In the genomic region with DNA sequence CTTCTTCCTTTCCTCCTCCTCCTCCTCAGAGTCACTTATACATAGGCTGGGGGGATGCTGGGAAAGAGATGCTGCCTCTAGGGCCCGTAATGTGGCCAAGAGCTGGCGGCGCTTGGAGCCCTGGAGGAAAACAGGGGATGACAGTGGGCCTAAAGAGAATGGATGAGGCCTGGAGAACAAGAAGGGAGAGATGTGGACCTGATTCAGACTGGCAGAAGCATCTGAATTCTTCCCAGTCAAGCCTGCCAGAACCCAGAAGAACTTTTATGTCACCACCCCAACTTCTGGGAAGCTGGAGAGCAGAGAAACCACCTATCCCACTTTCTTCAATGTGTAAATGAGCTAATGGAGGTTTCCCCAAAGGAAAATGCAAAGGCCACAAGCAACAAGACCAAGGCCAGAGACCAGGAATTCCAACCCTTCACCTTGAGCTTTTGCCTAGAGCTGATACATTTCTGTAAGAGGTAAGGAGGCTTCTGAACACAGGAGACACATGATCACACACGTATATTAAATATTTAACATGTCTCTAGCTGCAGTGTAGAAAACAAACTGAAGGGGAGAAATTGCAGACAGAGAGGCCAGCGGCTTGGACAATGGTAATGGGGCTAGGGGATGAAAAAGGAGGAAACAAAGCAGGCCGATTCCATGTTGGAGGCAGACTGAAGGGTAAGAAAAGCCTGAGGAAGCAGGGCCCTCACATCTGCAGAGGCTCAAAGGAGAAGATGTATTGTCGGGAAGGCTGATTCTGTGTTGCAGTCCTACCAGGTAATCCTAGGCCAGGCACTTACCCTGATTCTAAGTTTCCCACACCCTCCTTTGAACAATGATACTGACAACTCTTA, we compare ENCODE assay signal across 8 cellular contexts. TPM values are rescaled to one million over a fixed set of nuclear protein-coding genes. Genes with fewer than 3 reads are reported as not detected.
DNase-seq lines count a peak whose midpoint lies in the region; ATAC-seq, FAIRE-seq and TF ChIP-seq lines count a peak whose summit lies in the region.

No MANE protein-coding gene starts in this region.

- H3K27me3 ChIP-seq in HepG2 (ENCODE audit: control insufficient read depth in 1 of 2, insufficient read depth in 2 of 2, low read length in 2 of 2) (no peaks in the 10 kb centered on the region; a peak in 1 of 5 replicates), thoracic aorta (replicated peaks; ENCODE audit: insufficient read depth) (no peaks in the 10 kb centered on the region)

- H3K27ac ChIP-seq in HepG2 (ENCODE audit: extremely low read length, insufficient read depth, low read length) = peak overlapping the region; percentile 83
- peak overlapping the region; percentile 84 to 100 for H3K27ac ChIP-seq in thoracic aorta

- H3K9me3 ChIP-seq in HepG2 (ENCODE audit: low read length) (no peaks in the 10 kb centered on the region), thoracic aorta (no peaks in the 10 kb centered on the region)

- H3K27me3 Mint-ChIP-seq in activated CD4-positive, alpha-beta T cell treated with anti-CD3 and anti-CD28 coated beads, Interleukin-2, amount 10 ng/mL, durations not matched to agents 7 days and 5 days = no peaks in the 10 kb centered on the region
- no peaks in the 10 kb centered on the region for H3K27me3 Mint-ChIP-seq in activated naive CD8-positive, alpha-beta T cell treated with anti-CD3 and anti-CD28 coated beads, Interleukin-2, amount 50 U/mL, for 24 hours

- POLR2A ChIA-PET in activated CD4-positive, alpha-beta T cell treated with anti-CD3 and anti-CD28 coated beads, Interleukin-2, amount 10 ng/mL, durations not matched to agents 7 days and 5 days (lab: Charles Lee) = interaction anchor here (1.6 kb wide), 1 partner anchor 9 kb away, joined by 6 read pairs; the partner anchor contains the start of gene TAF10
- POLR2A ChIA-PET in HepG2 (lab: Yijun Ruan, JAX) = interaction anchor here (1.5 to 2.7 kb wide), 2 partner anchors 10 to 121 kb away, joined by 6 to 17 read pairs; partner anchors contain the start of genes ARFIP2, TAF10 and TIMM10B

- peaks cover 35% of the 10 kb centered on the region for H3K36me3 Mint-ChIP-seq in activated CD4-positive, alpha-beta T cell treated with anti-CD3 and anti-CD28 coated beads, Interleukin-2, amount 10 ng/mL, durations not matched to agents 7 days and 5 days (ENCODE audit: low read depth)
- peaks cover 24% of the 10 kb centered on the region for H3K36me3 Mint-ChIP-seq in activated naive CD8-positive, alpha-beta T cell treated with anti-CD3 and anti-CD28 coated beads, Interleukin-2, amount 50 U/mL, for 24 hours (ENCODE audit: low read depth)

- no peak overlapping the region for H3K27ac Mint-ChIP-seq in activated CD4-positive, alpha-beta T cell treated with anti-CD3 and anti-CD28 coated beads, Interleukin-2, amount 10 ng/mL, durations not matched to agents 7 days and 5 days
- H3K27ac Mint-ChIP-seq in activated naive CD8-positive, alpha-beta T cell treated with anti-CD3 and anti-CD28 coated beads, Interleukin-2, amount 50 U/mL, for 24 hours = peak overlapping the region; percentile 76

- H3K4me3 Mint-ChIP-seq in activated CD4-positive, alpha-beta T cell treated with anti-CD3 and anti-CD28 coated beads, Interleukin-2, amount 10 ng/mL, durations not matched to agents 7 days and 5 days = no peak overlapping the region
- H3K4me3 Mint-ChIP-seq in activated naive CD8-positive, alpha-beta T cell treated with anti-CD3 and anti-CD28 coated beads, Interleukin-2, amount 50 U/mL, for 24 hours = no peak overlapping the region

- intact Hi-C loops in HepG2 (cut with micrococcal nuclease; ENCODE audit: unreplicated experiment) = loop anchor here (5.0 kb wide), 2 partner anchors 65 to 70 kb away; no protein-coding TSS in a partner anchor

- no peak for FAIRE-seq in HepG2 (lab: Jason Lieb, UNC)

- H3K36me3 ChIP-seq in HepG2 (replicated peaks in 1 of 2; ENCODE audit: control insufficient read depth in 1 of 2, insufficient read depth in 2 of 2, low read length in 2 of 2) (peaks cover 12 to 25% of the 10 kb centered on the region in 2 experiments), thoracic aorta (peaks cover 24% of the 10 kb centered on the region)

- H3K4me1 Mint-ChIP-seq in activated CD4-positive, alpha-beta T cell treated with anti-CD3 and anti-CD28 coated beads, Interleukin-2, amount 10 ng/mL, durations not matched to agents 7 days and 5 days = peaks cover 12% of the 10 kb centered on the region
- peaks cover 14% of the 10 kb centered on the region for H3K4me1 Mint-ChIP-seq in activated naive CD8-positive, alpha-beta T cell treated with anti-CD3 and anti-CD28 coated beads, Interleukin-2, amount 50 U/mL, for 24 hours

- TF ChIP-seq RAD21 in HepG2 (CRISPR knock-in tag; IDR thresholded peaks at IDR 0.05) = no peak

- 42% methylated on average over 7 of the region's 7 CpGs for WGBS in HepG2 (ENCODE audit: low lambda C conversion rate)

- H4K20me1 ChIP-seq in HepG2 (ENCODE audit: insufficient read depth, low read length) = no peaks in the 10 kb centered on the region

- no peak for TF ChIP-seq CTCF in HepG2 (CRISPR knock-in tag; IDR thresholded peaks at IDR 0.05)
- TF ChIP-seq CTCF in thoracic aorta (IDR thresholded peaks at IDR 0.05) = no peak

- no peak overlapping the region for H2AFZ ChIP-seq in HepG2 (ENCODE audit: low read length)

- in situ Hi-C loops in HepG2 (cut with HindIII; ENCODE audit: extremely low pct_ligation_motif_present, low pct_unique_long_range_greater_than_20kb) = loop anchor here (10.0 kb wide), 1 partner anchor 118 kb away; the partner anchor contains the start of genes ARFIP2 and TIMM10B

- BruUV-seq in HepG2 (replicated peaks; lab: Mats Ljungman, UMichigan) = no TSS peak

- TF ChIP-seq EP300 in HepG2 (IDR thresholded peaks at IDR 0.05; ENCODE audit: low read depth in 2 of 2, low read length in 2 of 2) (no peak), HepG2 (CRISPR knock-in tag; IDR thresholded peaks at IDR 0.05; ENCODE audit: borderline replicate concordance) (no peak)

- peak; percentile 5 for DNase-seq in activated CD4-positive, alpha-beta T cell treated with anti-CD3 and anti-CD28 coated beads, Interleukin-2, amount 10 ng/mL, durations not matched to agents 7 days and 5 days
- no peak for DNase-seq in activated CD4-positive, alpha-beta T cell treated with anti-CD3 and anti-CD28 coated beads for 4 hours
- no peak for DNase-seq in activated naive CD8-positive, alpha-beta T cell treated with anti-CD3 and anti-CD28 coated beads, Interleukin-2, amount 50 U/mL, for 24 hours
- DNase-seq in HepG2 (ENCODE audit: low spot score) (no peak), thoracic aorta (ENCODE audit: low spot score) (no peak), NCI-H2196 treated with DMSO at 0.1 percent for 48 hours (lab: John Stamatoyannopoulos, UW; ENCODE audit: unreplicated experiment) (no peak)
- no peak for DNase-seq in NK-92 treated with Interleukin-12 subunit alpha and Interleukin-12 subunit beta, amount 100 ng/mL, for 24 hours (lab: John Stamatoyannopoulos, UW)

- peaks cover 47% of the 10 kb centered on the region for H3K79me2 ChIP-seq in HepG2 (ENCODE audit: insufficient read depth, low read length)

- H3K9ac ChIP-seq in HepG2 (ENCODE audit: insufficient read depth, low read depth, low read length) = peak overlapping the region; percentile 93

- H3K4me3 ChIP-seq in HepG2 (replicated peaks in 1 of 3; ENCODE audit: insufficient read depth in 1 of 3, low read depth in 2 of 3, low read length in 3 of 3) (peak overlapping the region; percentile 86 to 97 (median 89)), thoracic aorta (peak overlapping the region; percentile 89)

- H3K4me2 ChIP-seq in HepG2 (ENCODE audit: low read depth, low read length) = peak overlapping the region; percentile 97

- H3K4me1 ChIP-seq in HepG2 (ENCODE audit: insufficient read depth, low read length) = peaks cover 67% of the 10 kb centered on the region
- H3K4me1 ChIP-seq in thoracic aorta (ENCODE audit: control insufficient read depth in 1 of 2, low read depth in 2 of 2) = peaks cover 26 to 56% of the 10 kb centered on the region in 2 donors

- CTCF ChIA-PET in activated CD4-positive, alpha-beta T cell treated with anti-CD3 and anti-CD28 coated beads, Interleukin-2, amount 10 ng/mL, durations not matched to agents 7 days and 5 days (lab: Charles Lee) = interaction anchor here (1.5 to 3.7 kb wide), 2 partner anchors 65 to 81 kb away, joined by 5 to 28 read pairs; partner anchors contain the start of gene MRPL17
- CTCF ChIA-PET in HepG2 (lab: Yijun Ruan, JAX; ENCODE audit: low intra/inter-chr PET ratio, low total read pairs) = no interaction called here

- no peaks in the 10 kb centered on the region for H3K9me3 Mint-ChIP-seq in activated CD4-positive, alpha-beta T cell treated with anti-CD3 and anti-CD28 coated beads, Interleukin-2, amount 10 ng/mL, durations not matched to agents 7 days and 5 days
- H3K9me3 Mint-ChIP-seq in activated naive CD8-positive, alpha-beta T cell treated with anti-CD3 and anti-CD28 coated beads, Interleukin-2, amount 50 U/mL, for 24 hours = no peaks in the 10 kb centered on the region

- ATAC-seq in activated naive CD8-positive, alpha-beta T cell treated with anti-CD3 and anti-CD28 coated beads, Interleukin-2, amount 50 U/mL, for 24 hours = no peak
- ATAC-seq in HepG2 (no peak), thoracic aorta (ENCODE audit: insufficient number of reproducible peaks, low FRiP score, low read depth) (no peak), HG02623 (IDR thresholded peaks at IDR 0.05; ENCODE audit: unreplicated experiment) (no peak)

- TF ChIP-seq POLR2A in HepG2 (IDR thresholded peaks at IDR 0.05; ENCODE audit: insufficient read depth in 1 of 2, low read depth in 2 of 2, low read length in 2 of 2) = no peak

RNA-seq across cellular contexts. Expression of gene RRP8, which starts 1.1 kb away (rescaled TPM):
- total RNA-seq in activated CD4-positive, alpha-beta T cell treated with anti-CD3 and anti-CD28 coated beads, Interleukin-2, amount 10 ng/mL, durations not matched to agents 7 days and 5 days = 10 to 100 TPM; 23.0 to 27.1 TPM
- 21.6 and 29.1 TPM in 2 replicates for total RNA-seq in HepG2 (2016; rRNA removed; fragmentation: Illumina TruSeq; extraction: Trizol)
- total RNA-seq in HepG2 (2016; cell fraction: cytosol; rRNA removed; fragmentation: Illumina TruSeq; extraction: Trizol; ENCODE audit: low read depth) = 3.8 and 5.1 TPM in 2 replicates
- total RNA-seq in HepG2 (2016; cell fraction: insoluble cytoplasmic fraction; rRNA removed; fragmentation: Illumina TruSeq; extraction: Trizol) = 21.5 and 32.8 TPM in 2 replicates
- 9.7 and 11.5 TPM in 2 replicates for total RNA-seq in HepG2 (2016; cell fraction: membrane; rRNA removed; fragmentation: Illumina TruSeq; extraction: Trizol)
- 16.4 and 20.2 TPM in 2 replicates for total RNA-seq in HepG2 (2016; cell fraction: nucleus; rRNA removed; fragmentation: Illumina TruSeq; extraction: Trizol)
- polyA plus RNA-seq in HepG2 (2011; rRNA removed) = 7.2 and 7.7 TPM in 2 replicates
- 4.3 and 4.5 TPM in 2 replicates for polyA plus RNA-seq in HepG2 (2011; cell fraction: cytosol; rRNA removed)
- polyA plus RNA-seq in HepG2 (2011; cell fraction: nucleus; rRNA removed) = 6.7 and 8.1 TPM in 2 replicates
- polyA plus RNA-seq in HepG2 (2012) = 9.2 and 11.7 TPM in 2 replicates
- polyA plus RNA-seq in HepG2 (2016; cell fraction: cytosol; fragmentation: Illumina TruSeq; extraction: Trizol; ENCODE audit: low read depth) = 2.3 and 3.9 TPM in 2 replicates
- polyA plus RNA-seq in HepG2 (2016; cell fraction: insoluble cytoplasmic fraction; fragmentation: Illumina TruSeq; extraction: Trizol; ENCODE audit: low read depth) = 25.8 and 25.9 TPM in 2 replicates
- 5.2 and 6.2 TPM in 2 replicates for polyA plus RNA-seq in HepG2 (2016; cell fraction: membrane; fragmentation: Illumina TruSeq; extraction: Trizol; ENCODE audit: low read depth)
- 17.3 and 18.4 TPM in 2 replicates for polyA plus RNA-seq in HepG2 (2016; cell fraction: nucleus; fragmentation: Illumina TruSeq; extraction: Trizol; ENCODE audit: insufficient read depth, low read depth)
- 9.9 and 22.6 TPM in 2 replicates for polyA minus RNA-seq in HepG2 (2011; rRNA and poly(A)+ RNA removed; ENCODE audit: low replicate concordance)
- 1.8 and 3.3 TPM in 2 replicates for polyA minus RNA-seq in HepG2 (2011; cell fraction: cytosol; rRNA and poly(A)+ RNA removed)
- 19.1 and 22.3 TPM in 2 replicates for polyA minus RNA-seq in HepG2 (2011; cell fraction: nucleus; rRNA and poly(A)+ RNA removed)
- total RNA-seq in thoracic aorta = 10 to 100 TPM; 13.9 to 35.8 TPM

RNA-seq across cellular contexts. Expression of gene ILK, which starts 1.3 kb away (rescaled TPM):
- total RNA-seq in activated CD4-positive, alpha-beta T cell treated with anti-CD3 and anti-CD28 coated beads, Interleukin-2, amount 10 ng/mL, durations not matched to agents 7 days and 5 days = 100 to 1,000 TPM; 155 to 163 TPM
- total RNA-seq in HepG2 (2016; rRNA removed; fragmentation: Illumina TruSeq; extraction: Trizol) (70.3 and 78.1 TPM in 2 replicates), thoracic aorta (100 to 1,000 TPM; 338 to 588 TPM)
- total RNA-seq in HepG2 (2016; cell fraction: cytosol; rRNA removed; fragmentation: Illumina TruSeq; extraction: Trizol; ENCODE audit: low read depth) = 16.4 and 17.1 TPM in 2 replicates
- total RNA-seq in HepG2 (2016; cell fraction: insoluble cytoplasmic fraction; rRNA removed; fragmentation: Illumina TruSeq; extraction: Trizol) = 76.3 and 78.2 TPM in 2 replicates
- 27.7 and 34.3 TPM in 2 replicates for total RNA-seq in HepG2 (2016; cell fraction: membrane; rRNA removed; fragmentation: Illumina TruSeq; extraction: Trizol)
- total RNA-seq in HepG2 (2016; cell fraction: nucleus; rRNA removed; fragmentation: Illumina TruSeq; extraction: Trizol) = 37.1 and 41.4 TPM in 2 replicates
- 108 and 118 TPM in 2 replicates for polyA plus RNA-seq in HepG2 (2011; rRNA removed)
- polyA plus RNA-seq in HepG2 (2011; cell fraction: cytosol; rRNA removed) = 111 and 115 TPM in 2 replicates
- 123 and 126 TPM in 2 replicates for polyA plus RNA-seq in HepG2 (2011; cell fraction: nucleus; rRNA removed)
- polyA plus RNA-seq in HepG2 (2012) = 51.2 and 60.5 TPM in 2 replicates
- polyA plus RNA-seq in HepG2 (2016; cell fraction: cytosol; fragmentation: Illumina TruSeq; extraction: Trizol; ENCODE audit: low read depth) = 21.0 and 21.5 TPM in 2 replicates
- 73.1 and 87.0 TPM in 2 replicates for polyA plus RNA-seq in HepG2 (2016; cell fraction: insoluble cytoplasmic fraction; fragmentation: Illumina TruSeq; extraction: Trizol; ENCODE audit: low read depth)
- polyA plus RNA-seq in HepG2 (2016; cell fraction: membrane; fragmentation: Illumina TruSeq; extraction: Trizol; ENCODE audit: low read depth) = 25.9 and 28.0 TPM in 2 replicates
- polyA plus RNA-seq in HepG2 (2016; cell fraction: nucleus; fragmentation: Illumina TruSeq; extraction: Trizol; ENCODE audit: insufficient read depth, low read depth) = 62.8 and 70.6 TPM in 2 replicates
- 144 and 217 TPM in 2 replicates for polyA minus RNA-seq in HepG2 (2011; rRNA and poly(A)+ RNA removed; ENCODE audit: low replicate concordance)
- polyA minus RNA-seq in HepG2 (2011; cell fraction: cytosol; rRNA and poly(A)+ RNA removed) = 53.4 and 54.9 TPM in 2 replicates
- 55.0 and 72.9 TPM in 2 replicates for polyA minus RNA-seq in HepG2 (2011; cell fraction: nucleus; rRNA and poly(A)+ RNA removed)

RNA-seq across cellular contexts. Expression of gene TAF10, which starts 9.7 kb away (rescaled TPM):
- total RNA-seq in activated CD4-positive, alpha-beta T cell treated with anti-CD3 and anti-CD28 coated beads, Interleukin-2, amount 10 ng/mL, durations not matched to agents 7 days and 5 days = 100 to 1,000 TPM; 138 to 156 TPM
- total RNA-seq in HepG2 (2016; rRNA removed; fragmentation: Illumina TruSeq; extraction: Trizol) = 51.0 and 71.3 TPM in 2 replicates
- total RNA-seq in HepG2 (2016; cell fraction: cytosol; rRNA removed; fragmentation: Illumina TruSeq; extraction: Trizol; ENCODE audit: low read depth) = 280 and 312 TPM in 2 replicates
- 37.8 and 65.8 TPM in 2 replicates for total RNA-seq in HepG2 (2016; cell fraction: insoluble cytoplasmic fraction; rRNA removed; fragmentation: Illumina TruSeq; extraction: Trizol)
- 172 and 203 TPM in 2 replicates for total RNA-seq in HepG2 (2016; cell fraction: membrane; rRNA removed; fragmentation: Illumina TruSeq; extraction: Trizol)
- total RNA-seq in HepG2 (2016; cell fraction: nucleus; rRNA removed; fragmentation: Illumina TruSeq; extraction: Trizol) = 23.9 and 34.5 TPM in 2 replicates
- 134 and 142 TPM in 2 replicates for polyA plus RNA-seq in HepG2 (2011; rRNA removed)
- polyA plus RNA-seq in HepG2 (2011; cell fraction: cytosol; rRNA removed) = 64.4 and 94.2 TPM in 2 replicates
- 76.4 and 83.1 TPM in 2 replicates for polyA plus RNA-seq in HepG2 (2011; cell fraction: nucleus; rRNA removed)
- 79.6 and 103 TPM in 2 replicates for polyA plus RNA-seq in HepG2 (2012)
- polyA plus RNA-seq in HepG2 (2016; cell fraction: cytosol; fragmentation: Illumina TruSeq; extraction: Trizol; ENCODE audit: low read depth) = 614 TPM in 2 replicates
- polyA plus RNA-seq in HepG2 (2016; cell fraction: insoluble cytoplasmic fraction; fragmentation: Illumina TruSeq; extraction: Trizol; ENCODE audit: low read depth) = 76.0 and 96.8 TPM in 2 replicates
- 335 TPM in 2 replicates for polyA plus RNA-seq in HepG2 (2016; cell fraction: membrane; fragmentation: Illumina TruSeq; extraction: Trizol; ENCODE audit: low read depth)
- polyA plus RNA-seq in HepG2 (2016; cell fraction: nucleus; fragmentation: Illumina TruSeq; extraction: Trizol; ENCODE audit: insufficient read depth, low read depth) = 91.8 and 94.6 TPM in 2 replicates
- 60.8 and 157 TPM in 2 replicates for polyA minus RNA-seq in HepG2 (2011; rRNA and poly(A)+ RNA removed; ENCODE audit: low replicate concordance)
- polyA minus RNA-seq in HepG2 (2011; cell fraction: cytosol; rRNA and poly(A)+ RNA removed) = 21.5 and 21.7 TPM in 2 replicates
- 13.3 and 17.4 TPM in 2 replicates for polyA minus RNA-seq in HepG2 (2011; cell fraction: nucleus; rRNA and poly(A)+ RNA removed)
- total RNA-seq in thoracic aorta = 10 to 100 TPM; 39.5 to 40.0 TPM

RNA-seq across cellular contexts. Expression of gene TPP1, which starts 16.9 kb away (rescaled TPM):
- 100 to 1,000 TPM in 1 of 2 experiments, 10 to 100 TPM in 1; 90.1 to 105 TPM for total RNA-seq in activated CD4-positive, alpha-beta T cell treated with anti-CD3 and anti-CD28 coated beads, Interleukin-2, amount 10 ng/mL, durations not matched to agents 7 days and 5 days
- total RNA-seq in HepG2 (2016; rRNA removed; fragmentation: Illumina TruSeq; extraction: Trizol) (13.9 and 14.4 TPM in 2 replicates), thoracic aorta (10 to 100 TPM; 66.7 to 75.6 TPM)
- total RNA-seq in HepG2 (2016; cell fraction: cytosol; rRNA removed; fragmentation: Illumina TruSeq; extraction: Trizol; ENCODE audit: low read depth) = 2.0 and 2.1 TPM in 2 replicates
- 12.7 and 19.0 TPM in 2 replicates for total RNA-seq in HepG2 (2016; cell fraction: insoluble cytoplasmic fraction; rRNA removed; fragmentation: Illumina TruSeq; extraction: Trizol)
- total RNA-seq in HepG2 (2016; cell fraction: membrane; rRNA removed; fragmentation: Illumina TruSeq; extraction: Trizol) = 5.1 and 5.7 TPM in 2 replicates
- 44.6 and 53.2 TPM in 2 replicates for total RNA-seq in HepG2 (2016; cell fraction: nucleus; rRNA removed; fragmentation: Illumina TruSeq; extraction: Trizol)
- 74.6 and 75.4 TPM in 2 replicates for polyA plus RNA-seq in HepG2 (2011; rRNA removed)
- polyA plus RNA-seq in HepG2 (2011; cell fraction: cytosol; rRNA removed) = 41.2 and 69.0 TPM in 2 replicates
- polyA plus RNA-seq in HepG2 (2011; cell fraction: nucleus; rRNA removed) = 130 and 133 TPM in 2 replicates
- polyA plus RNA-seq in HepG2 (2012) = 67.2 and 75.4 TPM in 2 replicates
- polyA plus RNA-seq in HepG2 (2016; cell fraction: cytosol; fragmentation: Illumina TruSeq; extraction: Trizol; ENCODE audit: low read depth) = 3.2 and 3.3 TPM in 2 replicates
- 19.2 and 28.8 TPM in 2 replicates for polyA plus RNA-seq in HepG2 (2016; cell fraction: insoluble cytoplasmic fraction; fragmentation: Illumina TruSeq; extraction: Trizol; ENCODE audit: low read depth)
- polyA plus RNA-seq in HepG2 (2016; cell fraction: membrane; fragmentation: Illumina TruSeq; extraction: Trizol; ENCODE audit: low read depth) = 6.8 and 8.7 TPM in 2 replicates
- polyA plus RNA-seq in HepG2 (2016; cell fraction: nucleus; fragmentation: Illumina TruSeq; extraction: Trizol; ENCODE audit: insufficient read depth, low read depth) = 86.0 and 89.1 TPM in 2 replicates
- polyA minus RNA-seq in HepG2 (2011; rRNA and poly(A)+ RNA removed; ENCODE audit: low replicate concordance) = 99.1 and 146 TPM in 2 replicates
- polyA minus RNA-seq in HepG2 (2011; cell fraction: cytosol; rRNA and poly(A)+ RNA removed) = 64.9 and 85.0 TPM in 2 replicates
- polyA minus RNA-seq in HepG2 (2011; cell fraction: nucleus; rRNA and poly(A)+ RNA removed) = 36.2 and 41.0 TPM in 2 replicates

RNA-seq across cellular contexts. Expression of gene DCHS1, which starts 53.3 kb away (rescaled TPM):
- total RNA-seq in activated CD4-positive, alpha-beta T cell treated with anti-CD3 and anti-CD28 coated beads, Interleukin-2, amount 10 ng/mL, durations not matched to agents 7 days and 5 days = under 1 TPM; 0.35 to 0.40 TPM
- total RNA-seq in HepG2 (2016; rRNA removed; fragmentation: Illumina TruSeq; extraction: Trizol) (under 0.01 TPM in 1 of 2 replicates, not detected in the other), thoracic aorta (10 to 100 TPM; 62.3 to 73.5 TPM)
- total RNA-seq in HepG2 (2016; cell fraction: cytosol; rRNA removed; fragmentation: Illumina TruSeq; extraction: Trizol; ENCODE audit: low read depth) = not detected in 2 replicates
- not detected in 2 replicates for total RNA-seq in HepG2 (2016; cell fraction: insoluble cytoplasmic fraction; rRNA removed; fragmentation: Illumina TruSeq; extraction: Trizol)
- not detected in 2 replicates for total RNA-seq in HepG2 (2016; cell fraction: membrane; rRNA removed; fragmentation: Illumina TruSeq; extraction: Trizol)
- total RNA-seq in HepG2 (2016; cell fraction: nucleus; rRNA removed; fragmentation: Illumina TruSeq; extraction: Trizol) = 0.06 TPM in 1 of 2 replicates, not detected in the other
- polyA plus RNA-seq in HepG2 (2011; rRNA removed) = 0.01 and 0.03 TPM in 2 replicates
- 0.01 TPM in 2 replicates for polyA plus RNA-seq in HepG2 (2011; cell fraction: cytosol; rRNA removed)
- polyA plus RNA-seq in HepG2 (2011; cell fraction: nucleus; rRNA removed) = 0.08 and 0.12 TPM in 2 replicates
- 0.03 and 0.09 TPM in 2 replicates for polyA plus RNA-seq in HepG2 (2012)
- not detected in 2 replicates for polyA plus RNA-seq in HepG2 (2016; cell fraction: cytosol; fragmentation: Illumina TruSeq; extraction: Trizol; ENCODE audit: low read depth)
- not detected in 2 replicates for polyA plus RNA-seq in HepG2 (2016; cell fraction: insoluble cytoplasmic fraction; fragmentation: Illumina TruSeq; extraction: Trizol; ENCODE audit: low read depth)
- not detected in 2 replicates for polyA plus RNA-seq in HepG2 (2016; cell fraction: membrane; fragmentation: Illumina TruSeq; extraction: Trizol; ENCODE audit: low read depth)
- polyA plus RNA-seq in HepG2 (2016; cell fraction: nucleus; fragmentation: Illumina TruSeq; extraction: Trizol; ENCODE audit: insufficient read depth, low read depth) = not detected in 2 replicates
- 0.07 and 0.16 TPM in 2 replicates for polyA minus RNA-seq in HepG2 (2011; rRNA and poly(A)+ RNA removed; ENCODE audit: low replicate concordance)
- 0.10 TPM in 1 of 2 replicates, not detected in the other for polyA minus RNA-seq in HepG2 (2011; cell fraction: cytosol; rRNA and poly(A)+ RNA removed)
- 0.12 and 0.13 TPM in 2 replicates for polyA minus RNA-seq in HepG2 (2011; cell fraction: nucleus; rRNA and poly(A)+ RNA removed)
